16 cellular contexts compared by ENCODE assay signal in the genomic region with DNA sequence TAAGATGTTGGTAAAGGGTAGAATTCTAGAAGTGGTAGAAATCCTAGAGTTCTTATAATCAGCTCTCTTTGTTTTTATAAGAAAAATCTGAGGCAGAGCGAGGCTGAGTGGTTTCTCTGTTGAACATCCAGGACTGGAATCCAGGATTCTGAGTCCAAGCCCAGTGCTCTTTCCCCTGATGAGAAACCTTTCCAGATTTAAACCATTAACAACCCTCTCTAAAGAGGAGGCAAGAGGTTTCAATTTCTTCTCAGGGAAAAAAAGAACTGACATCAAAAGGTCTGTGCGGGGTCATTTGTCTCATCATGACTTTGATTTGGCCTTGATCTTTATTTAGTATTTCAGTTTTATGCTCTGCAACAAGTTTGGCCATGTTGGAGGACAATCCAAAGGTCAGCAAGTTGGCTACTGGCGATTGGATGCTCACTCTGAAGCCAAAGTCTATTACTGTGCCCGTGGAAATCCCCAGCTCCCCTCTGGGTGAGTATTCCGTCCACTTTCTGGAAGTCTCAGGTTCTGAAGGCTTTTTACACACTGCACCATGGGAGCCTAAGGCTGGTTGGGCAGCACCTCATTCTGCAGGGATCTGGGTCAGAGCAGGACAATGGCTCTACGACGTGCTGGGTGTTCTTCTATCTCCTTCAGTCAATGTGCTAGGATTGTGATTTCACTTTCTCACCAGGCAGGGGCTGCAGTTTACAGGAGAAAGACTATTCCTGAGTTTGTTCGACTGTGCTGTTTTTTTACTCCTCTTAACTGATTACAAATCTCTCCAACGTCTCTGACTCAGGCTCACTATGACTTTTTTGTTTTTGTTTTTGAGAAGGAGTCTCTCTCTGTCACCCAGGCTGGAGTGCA. TPM values are rescaled to one million over a fixed set of nuclear protein-coding genes. Genes with fewer than 3 reads are reported as not detected.
DNase-seq lines count a peak whose midpoint lies in the region; ATAC-seq, FAIRE-seq and TF ChIP-seq lines count a peak whose summit lies in the region.
"Had no signal": no experiment of that assay in that cellular context is flagged by ENCODE, and none has a peak within 500 bp of the region (broad histone marks: within the 10 kb centered on the region; RNA-seq: fewer than 3 reads in every experiment).

No MANE protein-coding gene starts in this region.

- no peaks in the 10 kb centered on the region for H4K20me1 ChIP-seq in astrocyte (ENCODE audit: insufficient read depth, low read length)
- H4K20me1 ChIP-seq in keratinocyte (ENCODE audit: control insufficient read depth, extremely low read depth, insufficient read depth, low read length), result no peaks in the 10 kb centered on the region

- no peak overlapping the region for H3K27ac Mint-ChIP-seq in activated T-cell treated with anti-CD3 and anti-CD28 coated beads, Interleukin-2, amount 50 U/mL, for 72 hours
- H3K27ac Mint-ChIP-seq in activated T-cell treated with anti-CD3 and anti-CD28 coated beads, Interleukin-2, amount 50 U/mL, for 24 hours, result no peak overlapping the region
- H3K27ac Mint-ChIP-seq in astrocyte (ENCODE audit: unreplicated experiment) (peak overlapping the region; percentile 53), T-helper 17 cell (no peak overlapping the region)
- H3K27ac Mint-ChIP-seq: activated CD4-positive, alpha-beta memory T cell treated with anti-CD3 and anti-CD28 coated beads for 36 hours; activated naive CD8-positive, alpha-beta T cell treated with anti-CD3 and anti-CD28 coated beads, Interleukin-2, amount 10 ng/mL, durations not matched to agents 7 days and 5 days; H9 had no signal

- H3K9ac ChIP-seq in astrocyte (ENCODE audit: low read length) (peak overlapping the region; percentile 47), keratinocyte (ENCODE audit: control insufficient read depth, extremely low read depth, insufficient read depth, low read length) (no peak overlapping the region)

- dilution Hi-C loops in keratinocyte (cut with MboI; ENCODE audit: extremely low pct_ligation_motif_present, low sequenced_read_pairs), result no loop called here

- no peaks in the 10 kb centered on the region for H3K9me3 Mint-ChIP-seq in activated T-cell treated with anti-CD3 and anti-CD28 coated beads, Interleukin-2, amount 50 U/mL, for 72 hours
- H3K9me3 Mint-ChIP-seq in activated T-cell treated with anti-CD3 and anti-CD28 coated beads, Interleukin-2, amount 50 U/mL, for 24 hours, result no peaks in the 10 kb centered on the region
- H3K9me3 Mint-ChIP-seq in astrocyte (ENCODE audit: unreplicated experiment), result no peaks in the 10 kb centered on the region
- H3K9me3 Mint-ChIP-seq: activated CD4-positive, alpha-beta memory T cell treated with anti-CD3 and anti-CD28 coated beads for 36 hours; activated naive CD8-positive, alpha-beta T cell treated with anti-CD3 and anti-CD28 coated beads, Interleukin-2, amount 10 ng/mL, durations not matched to agents 7 days and 5 days; H9 had no signal

- H3K4me3 ChIP-seq in astrocyte (ENCODE audit: insufficient read depth, low read depth, low read length) (no peak overlapping the region), keratinocyte (ENCODE audit: control insufficient read depth in 2 of 3, extremely low read depth in 1 of 3, insufficient read depth in 2 of 3, low read depth in 1 of 3, low read length in 3 of 3) (no peak overlapping the region), uterus (no peak overlapping the region)
- H3K4me3 ChIP-seq: A549, upper lobe of left lung had no signal

- H3K4me1 Mint-ChIP-seq in activated T-cell treated with anti-CD3 and anti-CD28 coated beads, Interleukin-2, amount 50 U/mL, for 72 hours (ENCODE audit: low read depth), result peaks cover 41% of the 10 kb centered on the region
- peaks cover 17% of the 10 kb centered on the region for H3K4me1 Mint-ChIP-seq in activated T-cell treated with anti-CD3 and anti-CD28 coated beads, Interleukin-2, amount 50 U/mL, for 24 hours (ENCODE audit: low read depth)
- peaks cover 27% of the 10 kb centered on the region for H3K4me1 Mint-ChIP-seq in astrocyte (ENCODE audit: low read depth, unreplicated experiment)
- H3K4me1 Mint-ChIP-seq in T-helper 17 cell, result no peaks in the 10 kb centered on the region
- H3K4me1 Mint-ChIP-seq: activated naive CD8-positive, alpha-beta T cell treated with anti-CD3 and anti-CD28 coated beads, Interleukin-2, amount 10 ng/mL, durations not matched to agents 7 days and 5 days had no signal

- H3K36me3 ChIP-seq in astrocyte (ENCODE audit: insufficient read depth, low read length), result no peaks in the 10 kb centered on the region
- H3K36me3 ChIP-seq in keratinocyte (ENCODE audit: control insufficient read depth in 2 of 2, extremely low read depth in 1 of 2, insufficient read depth in 2 of 2, low read length in 2 of 2), result no peaks in the 10 kb centered on the region
- no peaks in the 10 kb centered on the region for H3K36me3 ChIP-seq in uterus
- H3K36me3 ChIP-seq: upper lobe of left lung had no signal

- no peaks in the 10 kb centered on the region for H3K9me1 ChIP-seq in keratinocyte (ENCODE audit: control insufficient read depth, extremely low read depth, insufficient read depth, low read length)

- no peaks in the 10 kb centered on the region for H3K27me3 ChIP-seq in astrocyte (ENCODE audit: insufficient read depth, low read length)
- H3K27me3 ChIP-seq in keratinocyte (ENCODE audit: control insufficient read depth, extremely low read depth, insufficient read depth, low read length), result no peaks in the 10 kb centered on the region
- H3K27me3 ChIP-seq in uterus, result no peaks in the 10 kb centered on the region
- H3K27me3 ChIP-seq: upper lobe of left lung had no signal

- H3K9me3 ChIP-seq in astrocyte (ENCODE audit: insufficient read depth, low read depth, low read length) (no peaks in the 10 kb centered on the region), keratinocyte (ENCODE audit: control insufficient read depth, low read depth, low read length) (no peaks in the 10 kb centered on the region), uterus (no peaks in the 10 kb centered on the region), T-helper 17 cell (ENCODE audit: control insufficient read depth, low read length, poor library complexity, severe bottlenecking) (no peaks in the 10 kb centered on the region)
- H3K9me3 ChIP-seq: A549, upper lobe of left lung had no signal

- peak overlapping the region; percentile 74 for H3K27ac ChIP-seq in astrocyte (ENCODE audit: low read depth, low read length)
- H3K27ac ChIP-seq in keratinocyte (ENCODE audit: control insufficient read depth, insufficient read depth, low read length), result no peak overlapping the region
- peak overlapping the region; percentile 7 to 19 for H3K27ac ChIP-seq in uterus
- H3K27ac ChIP-seq: upper lobe of left lung had no signal

- H3K79me2 ChIP-seq in astrocyte (ENCODE audit: insufficient read depth, low read length) (no peaks in the 10 kb centered on the region), keratinocyte (ENCODE audit: control insufficient read depth, insufficient read depth, low read length) (no peaks in the 10 kb centered on the region)

- intact Hi-C loops in uterus (cut with DNase I; ENCODE audit: low total_unique reads), result loop anchor here (5.0 kb wide), 1 partner anchor 280 kb away; no protein-coding TSS in a partner anchor

- H3K4me1 ChIP-seq in astrocyte (ENCODE audit: insufficient read depth, low read length) (peaks cover 20% of the 10 kb centered on the region), keratinocyte (ENCODE audit: control insufficient read depth, extremely low read depth, insufficient read depth, low read length) (peaks cover 21% of the 10 kb centered on the region), uterus (no peaks in the 10 kb centered on the region)

- no peak for FAIRE-seq in astrocyte (lab: Jason Lieb, UNC)
- no peak for FAIRE-seq in keratinocyte (lab: Jason Lieb, UNC)
- FAIRE-seq: A549, G401.6 had no signal

- H3K36me3 Mint-ChIP-seq in activated T-cell treated with anti-CD3 and anti-CD28 coated beads, Interleukin-2, amount 50 U/mL, for 72 hours (ENCODE audit: insufficient read depth in 2 of 2), result peaks cover 0 to 6% of the 10 kb centered on the region in 2 donors
- peaks cover 34% of the 10 kb centered on the region for H3K36me3 Mint-ChIP-seq in activated T-cell treated with anti-CD3 and anti-CD28 coated beads, Interleukin-2, amount 50 U/mL, for 24 hours (ENCODE audit: low read depth)
- H3K36me3 Mint-ChIP-seq in astrocyte (ENCODE audit: low read depth, unreplicated experiment), result no peaks in the 10 kb centered on the region
- peaks cover 5% of the 10 kb centered on the region for H3K36me3 Mint-ChIP-seq in T-helper 17 cell (ENCODE audit: low read depth)

- peaks cover 12% of the 10 kb centered on the region for H3K27me3 Mint-ChIP-seq in activated T-cell treated with anti-CD3 and anti-CD28 coated beads, Interleukin-2, amount 50 U/mL, for 72 hours (ENCODE audit: low read depth)
- no peaks in the 10 kb centered on the region for H3K27me3 Mint-ChIP-seq in activated T-cell treated with anti-CD3 and anti-CD28 coated beads, Interleukin-2, amount 50 U/mL, for 24 hours
- H3K27me3 Mint-ChIP-seq in astrocyte (ENCODE audit: low read depth, unreplicated experiment) (no peaks in the 10 kb centered on the region), T-helper 17 cell (no peaks in the 10 kb centered on the region)
- H3K27me3 Mint-ChIP-seq: activated CD4-positive, alpha-beta memory T cell treated with anti-CD3 and anti-CD28 coated beads for 36 hours; activated naive CD8-positive, alpha-beta T cell treated with anti-CD3 and anti-CD28 coated beads, Interleukin-2, amount 10 ng/mL, durations not matched to agents 7 days and 5 days had no signal

- H2AFZ ChIP-seq in astrocyte (ENCODE audit: low read depth, low read length) (peak overlapping the region; percentile 26), keratinocyte (ENCODE audit: control insufficient read depth, low read length) (peak overlapping the region; percentile 66)

- no peak for TF ChIP-seq POLR2A in uterus (IDR thresholded peaks at IDR 0.05)

- TF ChIP-seq CTCF in astrocyte (IDR thresholded peaks at IDR 0.05; ENCODE audit: insufficient read depth, low read depth, low read length) (peak; percentile 26), keratinocyte (optimal IDR thresholded peaks at IDR 0.05 in 1 of 3, IDR thresholded peaks at IDR 0.05 in 1 of 3, conservative IDR thresholded peaks at IDR 0.05 in 1 of 3; ENCODE audit: extremely low read depth in 1 of 3, insufficient read depth in 2 of 3, low read length in 3 of 3) (peak in 1 of 3 experiments; percentile 41), uterus (IDR thresholded peaks at IDR 0.05) (no peak)

- H3K4me2 ChIP-seq in astrocyte (ENCODE audit: low read length), result peak overlapping the region; percentile 43
- no peak overlapping the region for H3K4me2 ChIP-seq in keratinocyte (ENCODE audit: control insufficient read depth, extremely low read depth, insufficient read depth, low read depth, low read length)

- ATAC-seq in activated T-cell treated with anti-CD3 and anti-CD28 coated beads, Interleukin-2, amount 50 U/mL, for 72 hours (replicated peaks in 1 of 2), result peak; percentile 66 to 71
- ATAC-seq in GM18873 (IDR thresholded peaks at IDR 0.05; ENCODE audit: low FRiP score, unreplicated experiment), result no peak
- no peak for ATAC-seq in T-helper 17 cell
- ATAC-seq: A549 had no signal

- no peak for DNase-seq in activated T-cell treated with anti-CD3 and anti-CD28 coated beads, Interleukin-2, amount 50 U/mL, for 72 hours
- no peak for DNase-seq in activated T-cell treated with anti-CD3 and anti-CD28 coated beads, Interleukin-2, amount 50 U/mL, for 24 hours
- DNase-seq in astrocyte (ENCODE audit: low read depth) (peak; percentile 61), keratinocyte (ENCODE audit: low read depth, low spot score) (no peak), uterus (no peak), Kasumi-1 (lab: John Stamatoyannopoulos, UW) (no peak), T-helper 17 cell (no peak)
- DNase-seq: activated CD4-positive, alpha-beta memory T cell treated with anti-CD3 and anti-CD28 coated beads for 36 hours; activated naive CD8-positive, alpha-beta T cell treated with anti-CD3 and anti-CD28 coated beads, Interleukin-2, amount 10 ng/mL, durations not matched to agents 7 days and 5 days; H9; NCI-H1048; posterior cingulate gyrus; upper lobe of left lung had no signal

- H3K4me3 Mint-ChIP-seq in activated T-cell treated with anti-CD3 and anti-CD28 coated beads, Interleukin-2, amount 50 U/mL, for 72 hours, result peak overlapping the region; percentile 13 to 43
- H3K4me3 Mint-ChIP-seq in activated T-cell treated with anti-CD3 and anti-CD28 coated beads, Interleukin-2, amount 50 U/mL, for 24 hours, result no peak overlapping the region
- no peak overlapping the region for H3K4me3 Mint-ChIP-seq in astrocyte (ENCODE audit: unreplicated experiment)
- H3K4me3 Mint-ChIP-seq in T-helper 17 cell, result no peak overlapping the region
- H3K4me3 Mint-ChIP-seq: activated CD4-positive, alpha-beta memory T cell treated with anti-CD3 and anti-CD28 coated beads for 36 hours; activated naive CD8-positive, alpha-beta T cell treated with anti-CD3 and anti-CD28 coated beads, Interleukin-2, amount 10 ng/mL, durations not matched to agents 7 days and 5 days; H9 had no signal

RNA-seq across cellular contexts. Expression of gene CCT8, which starts 18.9 kb away (rescaled TPM):
- 100 to 1,000 TPM; 285 to 355 TPM for total RNA-seq in activated T-cell treated with anti-CD3 and anti-CD28 coated beads, Interleukin-2, amount 50 U/mL, for 72 hours
- total RNA-seq in astrocyte, result 187 and 198 TPM in 2 replicates
- 150 to 281 TPM (median 199 TPM) in 3 replicates for polyA plus RNA-seq in keratinocyte
- polyA plus RNA-seq in keratinocyte (2011; ENCODE audit: low read depth), result 275 TPM
- polyA plus RNA-seq in keratinocyte (2011; cell fraction: cytosol; rRNA removed), result 160 and 260 TPM in 2 replicates
- polyA plus RNA-seq in keratinocyte (2011; cell fraction: nucleus; rRNA removed), result 146 and 221 TPM in 2 replicates
- polyA plus RNA-seq in keratinocyte (2012; ENCODE audit: low replicate concordance), result 183 and 197 TPM in 2 replicates
- 20.8 to 207 TPM (median 102 TPM) in 3 replicates for polyA minus RNA-seq in keratinocyte
- 97.5 TPM for polyA minus RNA-seq in keratinocyte (2011; cell fraction: cytosol; rRNA and poly(A)+ RNA removed)
- polyA minus RNA-seq in keratinocyte (2011; cell fraction: nucleus; rRNA and poly(A)+ RNA removed), result 56.1 and 101 TPM in 2 replicates
- 100 to 1,000 TPM in 2 of 4 donors, 10 to 100 TPM in 2; 34.6 to 186 (median 115) TPM for total RNA-seq in uterus
- 100 to 1,000 TPM in 1 of 2 donors, 10 to 100 TPM in 1; 90.3 to 109 TPM for total RNA-seq in T-helper 17 cell

RNA-seq across cellular contexts. Expression of gene MAP3K7CL, which starts 38.1 kb away (rescaled TPM):
- total RNA-seq in activated T-cell treated with anti-CD3 and anti-CD28 coated beads, Interleukin-2, amount 50 U/mL, for 72 hours, result 10 to 100 TPM in 1 of 2 donors, 1 to 10 TPM in 1; 9.6 to 10.3 TPM
- total RNA-seq in astrocyte (67.3 and 75.2 TPM in 2 replicates), uterus (1 to 10 TPM; 2.3 to 7.3 (median 5.5) TPM), T-helper 17 cell (10 to 100 TPM; 11.6 to 85.3 TPM)
- polyA plus RNA-seq in keratinocyte, result 13.7 to 17.3 TPM (median 16.5 TPM) in 3 replicates
- polyA plus RNA-seq in keratinocyte (2011; ENCODE audit: low read depth), result 13.3 TPM
- polyA plus RNA-seq in keratinocyte (2011; cell fraction: cytosol; rRNA removed), result 18.3 and 21.4 TPM in 2 replicates
- polyA plus RNA-seq in keratinocyte (2011; cell fraction: nucleus; rRNA removed), result 4.5 and 7.1 TPM in 2 replicates
- 12.6 and 14.2 TPM in 2 replicates for polyA plus RNA-seq in keratinocyte (2012; ENCODE audit: low replicate concordance)
- polyA minus RNA-seq in keratinocyte, result 4.2 to 13.5 TPM (median 9.7 TPM) in 3 replicates
- polyA minus RNA-seq in keratinocyte (2011; cell fraction: cytosol; rRNA and poly(A)+ RNA removed), result 5.9 TPM
- polyA minus RNA-seq in keratinocyte (2011; cell fraction: nucleus; rRNA and poly(A)+ RNA removed), result 1.6 and 3.3 TPM in 2 replicates
- total RNA-seq: H9 had no signal

Comparison
In these comparisons a context has a peak if more than half of its experiments do, and no peak if none do; other contexts are left out.
1. H3K4me3 Mint-ChIP-seq: peak in activated T-cell treated with anti-CD3 and anti-CD28 coated beads, Interleukin-2, amount 50 U/mL, for 72 hours (2 of 2); none in activated T-cell treated with anti-CD3 and anti-CD28 coated beads, Interleukin-2, amount 50 U/mL, for 24 hours (single experiment), astrocyte (single experiment) and T-helper 17 cell (single experiment).
2. ATAC-seq: peak in activated T-cell treated with anti-CD3 and anti-CD28 coated beads, Interleukin-2, amount 50 U/mL, for 72 hours (2 of 2); none in GM18873 (single experiment) and T-helper 17 cell (single experiment).